In genomic region chr2:60481257-60481656, GRCh38 we compare ENCODE assay signal across 1 cellular context.
TF ChIP-seq lines count a peak whose summit lies in the region.

No MANE protein-coding gene starts in this region.

TF ChIP-seq in H1, 55 proteins besides CTCF, POLR2A, EP300 and RAD21 (continued from another document):
- no peak for TF ChIP-seq CHD7 (IDR thresholded peaks at IDR 0.05; ENCODE audit: insufficient replicate concordance, low read length)
- no peak for TF ChIP-seq RNF2 (IDR thresholded peaks at IDR 0.05; ENCODE audit: borderline replicate concordance, low read depth, low read length, missing control alignments, poor library complexity, severe bottlenecking)
- TF ChIP-seq USF2 (IDR thresholded peaks at IDR 0.05; ENCODE audit: low read length): no peak
- no peak for TF ChIP-seq TAF7 (optimal IDR thresholded peaks at IDR 0.05; ENCODE audit: borderline replicate concordance, low read depth, low read length)
- TF ChIP-seq KDM1A (IDR thresholded peaks at IDR 0.05; ENCODE audit: borderline replicate concordance, low read length): no peak
- TF ChIP-seq SP1 (IDR thresholded peaks at IDR 0.05; ENCODE audit: low read depth, low read length): no peak
- no peak for TF ChIP-seq BRCA1 (IDR thresholded peaks at IDR 0.05; ENCODE audit: low read depth, low read length)
- TF ChIP-seq BACH1 (IDR thresholded peaks at IDR 0.05; ENCODE audit: low read length): no peak
- TF ChIP-seq E2F6 (IDR thresholded peaks at IDR 0.05): no peak
- TF ChIP-seq SP4 (IDR thresholded peaks at IDR 0.05; ENCODE audit: low read length): no peak
- no peak for TF ChIP-seq NRF1 (IDR thresholded peaks at IDR 0.05; ENCODE audit: low read depth, low read length)
TF ChIP-seq in H1: peak in this region for 0.
